ENCODE assay signal across 19 cellular contexts in the genomic region with DNA sequence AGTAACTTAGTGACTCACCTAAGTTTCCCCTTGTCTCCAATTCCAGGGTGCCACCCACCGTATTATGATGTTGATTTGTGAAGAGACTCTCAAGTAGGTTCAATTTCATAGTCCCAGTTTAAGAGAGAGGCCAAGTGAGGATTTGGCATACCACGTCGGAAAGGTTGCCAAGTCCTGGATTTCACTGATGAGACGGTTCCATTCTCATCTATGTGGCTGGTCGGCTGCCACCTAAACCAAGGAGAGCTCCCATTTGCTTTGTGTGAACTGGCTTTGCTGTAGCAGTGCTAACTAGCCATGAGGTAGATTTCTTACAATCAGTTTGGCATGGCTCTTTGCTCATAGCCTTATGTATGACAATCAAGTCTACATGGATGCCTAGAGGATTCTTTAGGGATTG.
"Had no signal": no experiment of that assay in that cellular context is flagged by ENCODE, and none has a peak within 500 bp of the region (broad histone marks: within the 10 kb centered on the region; RNA-seq: fewer than 3 reads in every experiment).

No MANE protein-coding gene starts in this region.

- H3K27ac ChIP-seq: ascending aorta, body of pancreas, PC-9 had no signal

- H3K27me3 Mint-ChIP-seq: activated naive CD4-positive, alpha-beta T cell treated with anti-CD3 and anti-CD28 coated beads, Interleukin-2, amount 50 U/mL, for 24 hours had no signal

- H3K27ac Mint-ChIP-seq: activated CD8-positive, alpha-beta T cell treated with anti-CD3 and anti-CD28 coated beads, Interleukin-2, amount 10 ng/mL, durations not matched to agents 7 days and 5 days; activated naive CD4-positive, alpha-beta T cell treated with anti-CD3 and anti-CD28 coated beads, Interleukin-2, amount 50 U/mL, for 24 hours; T-helper 1 cell treated with Interleukin-12 subunit alpha and Interleukin-12 subunit beta and Interleukin-4 antibody, amounts not matched to agents 30 μg/mL and 1 μg/mL, for 36 hours had no signal

- H3K36me3 Mint-ChIP-seq: activated naive CD4-positive, alpha-beta T cell treated with anti-CD3 and anti-CD28 coated beads, Interleukin-2, amount 50 U/mL, for 24 hours had no signal

- DNase-seq: activated CD4-positive, alpha-beta T cell treated with anti-CD3 and anti-CD28 coated beads for 48 hours; activated CD4-positive, alpha-beta T cell treated with anti-CD3 and anti-CD28 coated beads, Interleukin-2, amount 50 U/mL, for 4 hours; activated CD4-positive, CD25-positive, alpha-beta regulatory T cell treated with anti-CD3 and anti-CD28 coated beads, Interleukin-2, amount 50 U/mL, for 72 hours; activated CD8-positive, alpha-beta memory T cell treated with anti-CD3 and anti-CD28 coated beads, Interleukin-2, amount 50 U/mL, for 48 hours; activated CD8-positive, alpha-beta T cell treated with anti-CD3 and anti-CD28 coated beads, Interleukin-2, amount 10 ng/mL, durations not matched to agents 7 days and 5 days; activated T-cell treated with anti-CD3 and anti-CD28 coated beads, Interleukin-2, amount 50 U/mL, for 1 hour; body of pancreas; central memory CD4-positive, alpha-beta T cell; Karpas-422; MM.1S; NCI-H1930; NCI-H526 treated with DMSO at 0.1 percent for 48 hours; NCI-H82; PC-9; SHP77 treated with DMSO at 0.1 percent for 48 hours had no signal

- H3K27me3 ChIP-seq: ascending aorta, body of pancreas had no signal

- H3K9me3 Mint-ChIP-seq: activated naive CD4-positive, alpha-beta T cell treated with anti-CD3 and anti-CD28 coated beads, Interleukin-2, amount 50 U/mL, for 24 hours; T-helper 1 cell treated with Interleukin-12 subunit alpha and Interleukin-12 subunit beta and Interleukin-4 antibody, amounts not matched to agents 30 μg/mL and 1 μg/mL, for 36 hours had no signal

- H3K4me1 Mint-ChIP-seq: activated naive CD4-positive, alpha-beta T cell treated with anti-CD3 and anti-CD28 coated beads, Interleukin-2, amount 50 U/mL, for 24 hours had no signal

- H3K4me3 ChIP-seq: ascending aorta, body of pancreas, K562, PC-9 had no signal

- H3K9me3 ChIP-seq: ascending aorta, body of pancreas had no signal

- H3K4me1 ChIP-seq: ascending aorta, body of pancreas had no signal

- H3K36me3 ChIP-seq: ascending aorta had no signal

- H3K4me3 Mint-ChIP-seq: activated CD8-positive, alpha-beta T cell treated with anti-CD3 and anti-CD28 coated beads, Interleukin-2, amount 10 ng/mL, durations not matched to agents 7 days and 5 days; activated naive CD4-positive, alpha-beta T cell treated with anti-CD3 and anti-CD28 coated beads, Interleukin-2, amount 50 U/mL, for 24 hours; T-helper 1 cell treated with Interleukin-12 subunit alpha and Interleukin-12 subunit beta and Interleukin-4 antibody, amounts not matched to agents 30 μg/mL and 1 μg/mL, for 36 hours had no signal
